ENCODE assay signal across 9 cellular contexts in the genomic region with DNA sequence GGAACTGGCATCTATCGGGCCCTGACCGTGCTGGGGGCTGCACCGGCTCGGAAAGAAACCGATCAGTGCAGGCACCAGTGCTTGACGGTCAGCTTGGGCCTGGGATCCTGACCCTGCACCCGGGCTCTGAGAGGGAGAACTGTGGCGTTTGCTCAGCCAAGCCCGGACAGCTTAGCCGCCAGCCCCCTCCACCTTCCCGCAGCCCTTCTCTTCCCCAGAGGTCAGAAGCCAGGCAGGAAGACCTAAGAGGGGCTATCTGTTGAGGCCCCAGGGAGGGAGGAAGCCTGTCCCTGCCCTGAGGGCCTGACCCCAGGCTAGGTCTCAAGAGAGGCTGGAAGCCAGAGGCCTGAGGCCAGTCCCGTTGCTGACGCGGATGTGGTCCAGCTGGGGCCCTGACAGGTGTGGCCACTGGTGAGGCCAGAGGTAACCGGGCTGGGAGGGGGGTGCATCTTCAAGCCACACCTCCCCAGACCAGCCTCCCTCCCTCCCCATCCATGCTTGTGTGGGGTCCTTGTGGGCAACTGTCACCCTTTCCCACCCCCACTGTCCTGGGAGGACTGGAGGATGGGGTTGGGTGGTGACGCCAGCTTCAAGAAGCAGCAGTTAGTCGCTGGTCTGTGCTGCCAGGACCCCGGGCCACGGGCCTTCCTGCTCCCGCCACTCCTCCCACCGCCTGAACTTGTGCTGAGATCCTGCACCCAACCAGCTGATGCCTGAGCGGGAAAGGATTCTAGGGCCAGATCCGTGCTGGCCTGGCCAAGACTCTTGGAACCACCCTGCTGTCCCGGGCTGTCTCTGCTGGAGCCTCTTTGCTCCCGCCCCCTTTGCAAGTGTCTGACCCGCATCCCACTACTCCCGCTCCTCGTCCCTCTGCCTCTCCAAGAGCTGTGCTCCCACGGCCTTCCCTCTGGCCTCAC. TPM values are rescaled to one million over a fixed set of nuclear protein-coding genes. Genes with fewer than 3 reads are reported as not detected.
A peak's percentile ranks its signal among the peaks of the same experiment; 100 is the strongest.
DNase-seq lines count a peak whose midpoint lies in the region; ATAC-seq, FAIRE-seq and TF ChIP-seq lines count a peak whose summit lies in the region.
"Had no signal": no experiment of that assay in that cellular context is flagged by ENCODE, and none has a peak within 500 bp of the region (broad histone marks: within the 10 kb centered on the region; RNA-seq: fewer than 3 reads in every experiment).

No MANE protein-coding gene starts in this region.

- peaks cover 37% of the 10 kb centered on the region for H3K27me3 ChIP-seq in BLaER1
- H3K27me3 ChIP-seq in MG63, result no peaks in the 10 kb centered on the region
- H3K27me3 ChIP-seq in endothelial cell of umbilical vein (ENCODE audit: control insufficient read depth in 2 of 2, insufficient read depth in 2 of 2, low read length in 2 of 2), result peaks cover 11 to 23% of the 10 kb centered on the region in 2 experiments
- peaks cover 26% of the 10 kb centered on the region for H3K27me3 ChIP-seq in neural cell (ENCODE audit: insufficient read depth, low read depth, low read length)

- no peak for FAIRE-seq in endothelial cell of umbilical vein (lab: Jason Lieb, UNC)
- FAIRE-seq in H54 (lab: Jason Lieb, UNC), result no peak
- FAIRE-seq: islet of Langerhans had no signal

- peak; percentile 24 for TF ChIP-seq POLR2A in endothelial cell of umbilical vein (IDR thresholded peaks at IDR 0.05; ENCODE audit: low read depth, low read length)
- TF ChIP-seq POLR2A in H54 (IDR thresholded peaks at IDR 0.05; ENCODE audit: low read depth, low read length), result no peak

- H3K9me2 ChIP-seq in neural cell (ENCODE audit: insufficient read depth, low read length), result no peaks in the 10 kb centered on the region

- H3K4me1 ChIP-seq in BLaER1 (peaks cover 55% of the 10 kb centered on the region), endothelial cell of umbilical vein (ENCODE audit: control insufficient read depth, extremely low read depth, insufficient read depth, low read length) (peaks cover 10% of the 10 kb centered on the region)

- TF ChIP-seq CTCF in endothelial cell of umbilical vein (IDR thresholded peaks at IDR 0.05; ENCODE audit: extremely low read depth in 1 of 2, insufficient read depth in 1 of 2, low read depth in 1 of 2, low read length in 2 of 2) (no peak), neural cell (IDR thresholded peaks at IDR 0.05; ENCODE audit: poor library complexity, severe bottlenecking) (no peak)

- ATAC-seq in HG02571 (IDR thresholded peaks at IDR 0.05; ENCODE audit: unreplicated experiment) (no peak), GM18870 (IDR thresholded peaks at IDR 0.05; ENCODE audit: unreplicated experiment) (no peak), HG03135 (IDR thresholded peaks at IDR 0.05; ENCODE audit: unreplicated experiment) (no peak)

- H3K9ac ChIP-seq in BLaER1 (no peak overlapping the region), endothelial cell of umbilical vein (replicated peaks; ENCODE audit: extremely low read depth, insufficient read depth, low read length) (no peak overlapping the region), neural cell (ENCODE audit: low read length) (peak overlapping the region; percentile 7)

- H3K79me2 ChIP-seq in endothelial cell of umbilical vein (ENCODE audit: control insufficient read depth, insufficient read depth, low read length) (peaks cover 16% of the 10 kb centered on the region), neural cell (replicated peaks; ENCODE audit: insufficient read depth, low read length) (peaks cover 12% of the 10 kb centered on the region)

- H3F3A ChIP-seq in neural cell (ENCODE audit: insufficient read depth, low read length, poor library complexity, severe bottlenecking), result no peaks in the 10 kb centered on the region

- no peak overlapping the region for H3K27ac ChIP-seq in BLaER1
- H3K27ac ChIP-seq in endothelial cell of umbilical vein (ENCODE audit: insufficient read depth, low read depth, low read length), result no peak overlapping the region
- no peak overlapping the region for H3K27ac ChIP-seq in neural cell (ENCODE audit: low read length)

- no peak overlapping the region for H2AFZ ChIP-seq in endothelial cell of umbilical vein (ENCODE audit: low read depth, low read length)
- H2AFZ ChIP-seq in neural cell (ENCODE audit: low read depth, low read length), result no peak overlapping the region

- POLR2A ChIA-PET in endothelial cell of umbilical vein (lab: Charles Lee), result no interaction called here

- peaks cover 52% of the 10 kb centered on the region for H4K20me1 ChIP-seq in BLaER1
- H4K20me1 ChIP-seq in endothelial cell of umbilical vein (replicated peaks; ENCODE audit: control insufficient read depth, extremely low read depth, insufficient read depth, low read length), result no peaks in the 10 kb centered on the region
- peaks cover 4% of the 10 kb centered on the region for H4K20me1 ChIP-seq in neural cell (ENCODE audit: insufficient read depth)

- TF ChIP-seq RAD21 in neural cell (conservative IDR thresholded peaks at IDR 0.05), result no peak

- H3K4me3 ChIP-seq in BLaER1, result no peak overlapping the region; the same call in 1 of the 2 replicates
- peak overlapping the region; percentile 10 for H3K4me3 ChIP-seq in MG63
- no peak overlapping the region for H3K4me3 ChIP-seq in endothelial cell of umbilical vein (replicated peaks in 1 of 3; ENCODE audit: insufficient read depth in 1 of 3, low read depth in 1 of 3, low read length in 3 of 3)
- H3K4me3 ChIP-seq in neural cell (ENCODE audit: low read length), result peak overlapping the region; percentile 18

- CTCF ChIA-PET in endothelial cell of umbilical vein (lab: Charles Lee), result interaction anchor here (1.4 kb wide), 1 partner anchor 20 kb away, joined by 5 read pairs; no protein-coding TSS in a partner anchor

- H3K9me3 ChIP-seq in BLaER1, result no peaks in the 10 kb centered on the region
- H3K9me3 ChIP-seq in MG63, result no peaks in the 10 kb centered on the region
- no peaks in the 10 kb centered on the region for H3K9me3 ChIP-seq in endothelial cell of umbilical vein (replicated peaks; ENCODE audit: control insufficient read depth, insufficient read depth, low read length)
- H3K9me3 ChIP-seq in neural cell (ENCODE audit: low read length), result no peaks in the 10 kb centered on the region

- H3K36me3 ChIP-seq in BLaER1, result no peaks in the 10 kb centered on the region
- peaks cover 32% of the 10 kb centered on the region for H3K36me3 ChIP-seq in MG63
- no peaks in the 10 kb centered on the region for H3K36me3 ChIP-seq in endothelial cell of umbilical vein (ENCODE audit: control insufficient read depth in 2 of 2, extremely low read depth in 1 of 2, insufficient read depth in 2 of 2, low read length in 2 of 2)
- no peaks in the 10 kb centered on the region for H3K36me3 ChIP-seq in neural cell (ENCODE audit: insufficient read depth, low read length)

- no TSS peak for BruUV-seq in endothelial cell of umbilical vein (replicated peaks; lab: Mats Ljungman, UMichigan)

- intact Hi-C loops in endothelial cell of umbilical vein (cut with micrococcal nuclease), result no loop called here

- no peaks in the 10 kb centered on the region for H3K9me1 ChIP-seq in endothelial cell of umbilical vein (replicated peaks; ENCODE audit: control insufficient read depth, extremely low read depth, insufficient read depth, low read length)

- TF ChIP-seq EP300 in neural cell (conservative IDR thresholded peaks at IDR 0.05; ENCODE audit: poor library complexity, severe bottlenecking), result no peak

- dilution Hi-C loops in endothelial cell of umbilical vein (cut with MboI; ENCODE audit: extremely low pct_ligation_motif_present, low sequenced_read_pairs), result no loop called here

- DNase-seq in MG63, result peak; percentile 76
- DNase-seq in endothelial cell of umbilical vein (ENCODE audit: low read depth, low spot score), result no peak
- DNase-seq in H54 (ENCODE audit: insufficient read length, low spot score), result no peak

- peak overlapping the region; percentile 81 for H3K4me2 ChIP-seq in BLaER1
- H3K4me2 ChIP-seq in endothelial cell of umbilical vein (ENCODE audit: insufficient read depth, low read length), result no peak overlapping the region
- no peak overlapping the region for H3K4me2 ChIP-seq in neural cell (ENCODE audit: low read length)

RNA-seq across cellular contexts. Expression of a gene that starts 2.6 kb away (rescaled TPM):
- 55.3 and 107 TPM in 2 replicates for total RNA-seq in MG63 (2014; rRNA removed; shearing (Covaris generic); ENCODE audit: low replicate concordance)
- 36.5 and 40.7 TPM in 2 replicates for total RNA-seq in endothelial cell of umbilical vein
- polyA plus RNA-seq in endothelial cell of umbilical vein, result 26.8 and 38.2 TPM in 2 replicates
- 9.2 and 15.6 TPM in 2 replicates for polyA plus RNA-seq in endothelial cell of umbilical vein (2011; cell fraction: cytosol; rRNA removed)
- polyA plus RNA-seq in endothelial cell of umbilical vein (2011; cell fraction: nucleus; rRNA removed), result 66.9 and 77.1 TPM in 2 replicates
- 15.4 and 28.8 TPM in 2 replicates for polyA plus RNA-seq in endothelial cell of umbilical vein (2012)
- 15.2 and 15.5 TPM in 2 replicates for polyA minus RNA-seq in endothelial cell of umbilical vein
- polyA minus RNA-seq in endothelial cell of umbilical vein (2011; cell fraction: cytosol; rRNA and poly(A)+ RNA removed), result 54.7 TPM
- 10.9 and 23.7 TPM in 2 replicates for polyA minus RNA-seq in endothelial cell of umbilical vein (2011; cell fraction: nucleus; rRNA and poly(A)+ RNA removed)
- polyA plus RNA-seq in neural cell, result 100 and 102 TPM in 2 replicates
- polyA minus RNA-seq in neural cell, result 76.4 and 91.8 TPM in 2 replicates

RNA-seq across cellular contexts. Expression of a gene that starts 6.6 kb away (rescaled TPM):
- total RNA-seq in MG63 (2014; rRNA removed; shearing (Covaris generic); ENCODE audit: low replicate concordance), result 259 and 316 TPM in 2 replicates
- 0.37 and 0.82 TPM in 2 replicates for total RNA-seq in endothelial cell of umbilical vein
- polyA plus RNA-seq in endothelial cell of umbilical vein, result 1.9 and 2.2 TPM in 2 replicates
- polyA plus RNA-seq in endothelial cell of umbilical vein (2011; cell fraction: cytosol; rRNA removed), result 0.74 and 1.1 TPM in 2 replicates
- polyA plus RNA-seq in endothelial cell of umbilical vein (2011; cell fraction: nucleus; rRNA removed), result 2.1 and 2.4 TPM in 2 replicates
- 0.55 and 0.75 TPM in 2 replicates for polyA plus RNA-seq in endothelial cell of umbilical vein (2012)
- polyA minus RNA-seq in endothelial cell of umbilical vein, result 0.19 and 0.27 TPM in 2 replicates
- not detected for polyA minus RNA-seq in endothelial cell of umbilical vein (2011; cell fraction: cytosol; rRNA and poly(A)+ RNA removed)
- 0.63 TPM in 1 of 2 replicates, not detected in the other for polyA minus RNA-seq in endothelial cell of umbilical vein (2011; cell fraction: nucleus; rRNA and poly(A)+ RNA removed)
- 0.92 and 1.7 TPM in 2 replicates for polyA plus RNA-seq in neural cell
- not detected in 2 replicates for polyA minus RNA-seq in neural cell

RNA-seq across cellular contexts. Expression of a gene that starts 20.7 kb away (rescaled TPM):
- total RNA-seq in MG63 (2014; rRNA removed; shearing (Covaris generic); ENCODE audit: low replicate concordance), result not detected in 2 replicates
- total RNA-seq in endothelial cell of umbilical vein, result 0.37 and 0.38 TPM in 2 replicates
- 0.26 and 0.38 TPM in 2 replicates for polyA plus RNA-seq in endothelial cell of umbilical vein
- polyA plus RNA-seq in endothelial cell of umbilical vein (2011; cell fraction: cytosol; rRNA removed), result 0.04 and 0.08 TPM in 2 replicates
- polyA plus RNA-seq in endothelial cell of umbilical vein (2011; cell fraction: nucleus; rRNA removed), result 1.6 and 2.2 TPM in 2 replicates
- polyA plus RNA-seq in endothelial cell of umbilical vein (2012), result 0.17 and 0.27 TPM in 2 replicates
- 0.19 and 0.22 TPM in 2 replicates for polyA minus RNA-seq in endothelial cell of umbilical vein
- polyA minus RNA-seq in endothelial cell of umbilical vein (2011; cell fraction: cytosol; rRNA and poly(A)+ RNA removed), result 1.1 TPM
- polyA minus RNA-seq in endothelial cell of umbilical vein (2011; cell fraction: nucleus; rRNA and poly(A)+ RNA removed), result 0.67 and 1.4 TPM in 2 replicates
- polyA plus RNA-seq in neural cell, result 1.0 and 1.2 TPM in 2 replicates
- 0.73 and 1.6 TPM in 2 replicates for polyA minus RNA-seq in neural cell

RNA-seq across cellular contexts. Expression of a gene that starts 23.2 kb away (rescaled TPM):
- 94.2 and 226 TPM in 2 replicates for total RNA-seq in MG63 (2014; rRNA removed; shearing (Covaris generic); ENCODE audit: low replicate concordance)
- 149 and 151 TPM in 2 replicates for total RNA-seq in endothelial cell of umbilical vein
- polyA plus RNA-seq in endothelial cell of umbilical vein (73.3 and 96.2 TPM in 2 replicates), neural cell (104 and 119 TPM in 2 replicates)
- polyA plus RNA-seq in endothelial cell of umbilical vein (2011; cell fraction: cytosol; rRNA removed), result 66.9 and 116 TPM in 2 replicates
- polyA plus RNA-seq in endothelial cell of umbilical vein (2011; cell fraction: nucleus; rRNA removed), result 57.0 and 59.4 TPM in 2 replicates
- polyA plus RNA-seq in endothelial cell of umbilical vein (2012), result 87.7 and 94.1 TPM in 2 replicates
- polyA minus RNA-seq in endothelial cell of umbilical vein (14.6 and 17.3 TPM in 2 replicates), neural cell (29.9 and 31.1 TPM in 2 replicates)
- polyA minus RNA-seq in endothelial cell of umbilical vein (2011; cell fraction: cytosol; rRNA and poly(A)+ RNA removed), result 59.0 TPM
- 5.8 and 14.2 TPM in 2 replicates for polyA minus RNA-seq in endothelial cell of umbilical vein (2011; cell fraction: nucleus; rRNA and poly(A)+ RNA removed)

RNA-seq across cellular contexts. Expression of a gene that starts 27.2 kb away (rescaled TPM):
- total RNA-seq in MG63 (2014; rRNA removed; shearing (Covaris generic); ENCODE audit: low replicate concordance), result 18.1 and 31.1 TPM in 2 replicates
- 25.1 and 29.5 TPM in 2 replicates for total RNA-seq in endothelial cell of umbilical vein
- polyA plus RNA-seq in endothelial cell of umbilical vein, result 20.9 and 29.6 TPM in 2 replicates
- polyA plus RNA-seq in endothelial cell of umbilical vein (2011; cell fraction: cytosol; rRNA removed), result 11.7 and 19.1 TPM in 2 replicates
- polyA plus RNA-seq in endothelial cell of umbilical vein (2011; cell fraction: nucleus; rRNA removed), result 6.7 and 8.2 TPM in 2 replicates
- polyA plus RNA-seq in endothelial cell of umbilical vein (2012), result 10.1 and 15.4 TPM in 2 replicates
- polyA minus RNA-seq in endothelial cell of umbilical vein, result 6.5 and 10.8 TPM in 2 replicates
- polyA minus RNA-seq in endothelial cell of umbilical vein (2011; cell fraction: cytosol; rRNA and poly(A)+ RNA removed), result 36.8 TPM
- polyA minus RNA-seq in endothelial cell of umbilical vein (2011; cell fraction: nucleus; rRNA and poly(A)+ RNA removed), result 7.1 and 11.4 TPM in 2 replicates
- polyA plus RNA-seq in neural cell, result 9.9 and 13.3 TPM in 2 replicates
- polyA minus RNA-seq in neural cell, result 21.6 and 22.4 TPM in 2 replicates

Comparison
In these comparisons a context has a peak if more than half of its experiments do, and no peak if none do; other contexts are left out.
1. H3K4me3 ChIP-seq: peak in MG63 (single experiment) and neural cell (single experiment); none in BLaER1 (single experiment) and endothelial cell of umbilical vein (0 of 3).
2. RNA of a gene that starts 6.6 kb away (total RNA-seq): 259 to 316 TPM in MG63; 0.37 to 0.82 TPM in endothelial cell of umbilical vein; every median in the first group is over 100 times any median in the second.